19 cellular contexts compared by ENCODE assay signal in genomic region chr2:41068740-41069139, GRCh38.
DNase-seq lines count a peak whose midpoint lies in the region; ATAC-seq and TF ChIP-seq lines count a peak whose summit lies in the region.
"Had no signal": no experiment of that assay in that cellular context is flagged by ENCODE, and none has a peak within 500 bp of the region (broad histone marks: within the 10 kb centered on the region; RNA-seq: fewer than 3 reads in every experiment).

No MANE protein-coding gene starts in this region.

- ATAC-seq in PC-3: peak; percentile 88
- ATAC-seq: T-helper 17 cell had no signal

- no peaks in the 10 kb centered on the region for H4K20me1 ChIP-seq in PC-3 (ENCODE audit: low read length)

- H3F3A ChIP-seq in PC-3 (ENCODE audit: low read length, unreplicated experiment): no peaks in the 10 kb centered on the region

- POLR2A ChIA-PET in PC-3 (lab: Charles Lee; ENCODE audit: unreplicated experiment): no interaction called here

- H3K27me3 ChIP-seq in PC-3 (ENCODE audit: low read length): no peaks in the 10 kb centered on the region

- no peaks in the 10 kb centered on the region for H3K36me3 ChIP-seq in PC-3 (ENCODE audit: low read depth, low read length)

- peaks cover 32% of the 10 kb centered on the region for H3K4me1 ChIP-seq in PC-3 (ENCODE audit: insufficient read depth, low read length)

- TF ChIP-seq CTCF in PC-3 (conservative IDR thresholded peaks at IDR 0.05; ENCODE audit: low read depth, low read length): no peak

- H3K9me2 ChIP-seq in PC-3 (replicated peaks; ENCODE audit: low read length): no peaks in the 10 kb centered on the region
- H3K9me2 ChIP-seq: SK-N-SH had no signal

- intact Hi-C loops in PC-3 (cut with micrococcal nuclease): loop anchor here (5.0 to 10.0 kb wide), 2 partner anchors 134 to 326 kb away; no protein-coding TSS in a partner anchor

- no peak overlapping the region for H2AFZ ChIP-seq in PC-3 (ENCODE audit: low read length)

- H3K9ac ChIP-seq in PC-3 (ENCODE audit: low read length): peak overlapping the region; percentile 49
- H3K9ac ChIP-seq: SK-N-SH had no signal

- DNase-seq in DMS153 treated with DMSO at 0.1 percent for 48 hours (lab: John Stamatoyannopoulos, UW; ENCODE audit: unreplicated experiment) (peak; percentile 53), NCI-H1436 (lab: John Stamatoyannopoulos, UW) (peak; percentile 10), NCI-H345 treated with DMSO at 0.1 percent for 48 hours (lab: John Stamatoyannopoulos, UW; ENCODE audit: unreplicated experiment) (peak; percentile 2), PC-3 (peak; percentile 72), epidermal melanocyte (ENCODE audit: insufficient read length, low spot score) (no peak), DMS79 (lab: John Stamatoyannopoulos, UW) (no peak), NCI-H1092 treated with DMSO at 0.1 percent for 48 hours (lab: John Stamatoyannopoulos, UW) (no peak)
- DNase-seq: DMS79 treated with DMSO at 0.1 percent for 48 hours, H7, KBM-7, MV-4-11, NCI-H1105 treated with DMSO at 0.1 percent for 48 hours, NCI-H2171 treated with DMSO at 0.1 percent for 48 hours, NCI-H446 treated with DMSO at 0.1 percent for 48 hours, NCI-H774, SK-N-SH, SW 1271, T-helper 17 cell, T1000 had no signal

- no peak overlapping the region for H3K4me3 ChIP-seq in PC-3 (ENCODE audit: low read length)

- CTCF ChIA-PET in PC-3 (lab: Charles Lee): no interaction called here

- BruUV-seq in PC-3 (replicated peaks; lab: Mats Ljungman, UMichigan): no TSS peak

- H3K9me3 ChIP-seq in PC-3 (ENCODE audit: low read length): no peaks in the 10 kb centered on the region
- H3K9me3 ChIP-seq: SK-N-SH had no signal

- H3K27ac ChIP-seq in PC-3 (ENCODE audit: low read length): peak overlapping the region; percentile 77

- H3K79me2 ChIP-seq in PC-3 (ENCODE audit: low read length): no peaks in the 10 kb centered on the region

- H3K4me2 ChIP-seq in PC-3 (ENCODE audit: low read length): peak overlapping the region; percentile 58
- H3K4me2 ChIP-seq: SK-N-SH had no signal

Comparison
In these comparisons a context has a peak if more than half of its experiments do, and no peak if none do; other contexts are left out.
1. DNase-seq: peak in DMS153 treated with DMSO at 0.1 percent for 48 hours (single experiment), NCI-H1436 (single experiment), NCI-H345 treated with DMSO at 0.1 percent for 48 hours (single experiment) and PC-3 (single experiment); none in epidermal melanocyte (single experiment), DMS79 (single experiment) and NCI-H1092 treated with DMSO at 0.1 percent for 48 hours (single experiment).